11 cellular contexts compared by ENCODE assay signal in the genomic region with DNA sequence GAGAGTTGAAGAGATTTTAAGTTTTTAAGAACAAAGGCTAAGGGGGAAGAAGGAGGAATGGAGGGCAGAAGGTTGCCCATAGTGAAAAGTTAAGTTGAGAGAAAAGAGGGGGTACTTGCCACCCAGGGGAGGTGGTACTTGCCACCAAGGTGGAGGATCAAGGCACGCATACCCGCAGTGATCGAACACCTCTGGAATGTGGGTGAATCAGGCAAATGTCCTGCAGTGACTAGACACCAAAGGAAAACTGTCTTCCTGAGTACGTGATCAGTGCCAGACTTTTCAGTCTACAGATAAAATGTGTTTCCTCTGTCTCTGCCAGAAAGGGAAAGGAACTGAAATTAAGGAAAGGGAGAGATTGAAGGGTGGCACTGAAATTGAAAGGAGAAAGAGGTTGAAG.
"Had no signal": no experiment of that assay in that cellular context is flagged by ENCODE, and none has a peak within 500 bp of the region (broad histone marks: within the 10 kb centered on the region; RNA-seq: fewer than 3 reads in every experiment).

No MANE protein-coding gene starts in this region.

- DNase-seq: activated naive CD4-positive, alpha-beta T cell; anterior cingulate cortex; brain microvascular endothelial cell; cerebellar nuclear complex; effector memory CD4-positive, alpha-beta T cell; gastrocnemius medialis; heart right ventricle; naive B cell; pancreas; stimulated activated CD4-positive, alpha-beta T cell treated with anti-CD3 and anti-CD28 coated beads, Interleukin-2, amount 100 ng/mL, for 48 hours had no signal

- H2AFZ ChIP-seq: neural progenitor cell had no signal

- H3K4me3 ChIP-seq: gastrocnemius medialis, heart right ventricle, neural progenitor cell, pancreas had no signal

- H3K9ac ChIP-seq: neural progenitor cell had no signal

- H3K4me1 ChIP-seq: gastrocnemius medialis, heart right ventricle, neural progenitor cell, pancreas had no signal

- H3K9me3 ChIP-seq: gastrocnemius medialis, pancreas had no signal

- H3K36me3 ChIP-seq: brain microvascular endothelial cell, gastrocnemius medialis, heart right ventricle, neural progenitor cell, pancreas had no signal

- H3K4me2 ChIP-seq: neural progenitor cell had no signal

- H3K27me3 ChIP-seq: brain microvascular endothelial cell, gastrocnemius medialis, heart right ventricle, neural progenitor cell, pancreas had no signal

- H3K27ac ChIP-seq: brain microvascular endothelial cell, gastrocnemius medialis, heart right ventricle, neural progenitor cell, pancreas had no signal
